In genomic region chr22:36238348-36239149, GRCh38 we compare ENCODE assay signal across 8 cellular contexts. TPM values are rescaled to one million over a fixed set of nuclear protein-coding genes. Genes with fewer than 3 reads are reported as not detected.
DNase-seq lines count a peak whose midpoint lies in the region; ATAC-seq, FAIRE-seq and TF ChIP-seq lines count a peak whose summit lies in the region.

No MANE protein-coding gene starts in this region.

- peaks cover 9% of the 10 kb centered on the region for H3K36me3 ChIP-seq in right atrium auricular region

- H3K36me3 Mint-ChIP-seq in CD4-positive, alpha-beta T cell (ENCODE audit: low read depth), result peaks cover 51% of the 10 kb centered on the region
- H3K36me3 Mint-ChIP-seq in activated T-helper 2 cell treated with anti-CD3 and anti-CD28 coated beads, Interferon-gamma antibody, Interleukin-2, Interleukin-4, amounts not matched to agents 10 μg/mL and 5 μg/mL and 100 μg/mL, durations not matched to agents 14 hours and 24 hours and 36 hours (ENCODE audit: low read depth), result peaks cover 51% of the 10 kb centered on the region

- peak overlapping the region; percentile 67 for H3K27ac ChIP-seq in CD4-positive, alpha-beta T cell (ENCODE audit: low read depth, low read length)
- peak overlapping the region; percentile 90 to 92 for H3K27ac ChIP-seq in right atrium auricular region
- H3K27ac ChIP-seq in skin epidermis, result peak overlapping the region; percentile 64 to 98 (median 91)

- CTCF ChIA-PET in CD4-positive, alpha-beta T cell (lab: Charles Lee), result interaction anchor here (0.6 to 2.6 kb wide), 14 partner anchors 10 to 272 kb away, joined by 3 to 11 read pairs (median 3); partner anchors contain the start of genes APOL1 and FOXRED2

- H3K4me1 Mint-ChIP-seq in CD4-positive, alpha-beta T cell (ENCODE audit: low read depth), result peaks cover 55% of the 10 kb centered on the region
- H3K4me1 Mint-ChIP-seq in activated T-helper 2 cell treated with anti-CD3 and anti-CD28 coated beads, Interferon-gamma antibody, Interleukin-2, Interleukin-4, amounts not matched to agents 10 μg/mL and 5 μg/mL and 100 μg/mL, durations not matched to agents 14 hours and 24 hours and 36 hours (ENCODE audit: low read depth), result peaks cover 42% of the 10 kb centered on the region

- H3K9me3 Mint-ChIP-seq in CD4-positive, alpha-beta T cell, result no peaks in the 10 kb centered on the region
- peaks cover 18% of the 10 kb centered on the region for H3K9me3 Mint-ChIP-seq in activated T-helper 2 cell treated with anti-CD3 and anti-CD28 coated beads, Interferon-gamma antibody, Interleukin-2, Interleukin-4, amounts not matched to agents 10 μg/mL and 5 μg/mL and 100 μg/mL, durations not matched to agents 14 hours and 24 hours and 36 hours

- POLR2A ChIA-PET in CD4-positive, alpha-beta T cell (lab: Charles Lee), result interaction anchor here (0.8 to 2.7 kb wide), 17 partner anchors 11 to 939 kb away, joined by 3 to 21 read pairs (median 4); partner anchors contain the start of genes APOL1, APOL3, EIF3D and FOXRED2

- intact Hi-C loops in CD4-positive, alpha-beta T cell (cut with DNase I, micrococcal nuclease), result loop anchor here in 1 of 2 experiments (5.0 kb wide), 1 partner anchor 39 kb away; no protein-coding TSS in a partner anchor
- intact Hi-C loops in activated T-helper 2 cell treated with anti-CD3 and anti-CD28 coated beads, Interferon-gamma antibody, Interleukin-2, Interleukin-4, amounts not matched to agents 10 μg/mL and 5 μg/mL and 100 μg/mL, durations not matched to agents 14 hours and 24 hours and 36 hours (cut with micrococcal nuclease), result loop anchor here (1.0 to 2.0 kb wide), 5 partner anchors 15 to 590 kb away; partner anchors contain the start of genes APOL1, APOL3 and APOL6

- peaks cover 0 to 54% of the 10 kb centered on the region in 2 donors for H3K4me1 ChIP-seq in right atrium auricular region

- H3K27me3 Mint-ChIP-seq in CD4-positive, alpha-beta T cell, result no peaks in the 10 kb centered on the region
- H3K27me3 Mint-ChIP-seq in activated T-helper 2 cell treated with anti-CD3 and anti-CD28 coated beads, Interferon-gamma antibody, Interleukin-2, Interleukin-4, amounts not matched to agents 10 μg/mL and 5 μg/mL and 100 μg/mL, durations not matched to agents 14 hours and 24 hours and 36 hours (ENCODE audit: low read depth), result no peaks in the 10 kb centered on the region

- H3K4me3 ChIP-seq in right atrium auricular region (peak overlapping the region; percentile 55 to 68), skin epidermis (peak overlapping the region; percentile 48 to 68 (median 57))

- no peaks in the 10 kb centered on the region for H3K27me3 ChIP-seq in CD4-positive, alpha-beta T cell (ENCODE audit: control insufficient read depth, insufficient read depth, low read length)
- H3K27me3 ChIP-seq in right atrium auricular region, result no peaks in the 10 kb centered on the region

- H3K4me3 Mint-ChIP-seq in CD4-positive, alpha-beta T cell, result peak overlapping the region; percentile 87
- peak overlapping the region; percentile 95 for H3K4me3 Mint-ChIP-seq in activated T-helper 2 cell treated with anti-CD3 and anti-CD28 coated beads, Interferon-gamma antibody, Interleukin-2, Interleukin-4, amounts not matched to agents 10 μg/mL and 5 μg/mL and 100 μg/mL, durations not matched to agents 14 hours and 24 hours and 36 hours (ENCODE audit: low read depth)

- no peaks in the 10 kb centered on the region for H3K9me3 ChIP-seq in CD4-positive, alpha-beta T cell (ENCODE audit: control insufficient read depth, low read length)
- no peaks in the 10 kb centered on the region for H3K9me3 ChIP-seq in right atrium auricular region

- TF ChIP-seq CTCF in CD4-positive, alpha-beta T cell (IDR thresholded peaks at IDR 0.05), result no peak
- TF ChIP-seq CTCF in right atrium auricular region (IDR thresholded peaks at IDR 0.05), result no peak

- peak overlapping the region; percentile 90 for H3K27ac Mint-ChIP-seq in CD4-positive, alpha-beta T cell
- peak overlapping the region; percentile 93 for H3K27ac Mint-ChIP-seq in activated T-helper 2 cell treated with anti-CD3 and anti-CD28 coated beads, Interferon-gamma antibody, Interleukin-2, Interleukin-4, amounts not matched to agents 10 μg/mL and 5 μg/mL and 100 μg/mL, durations not matched to agents 14 hours and 24 hours and 36 hours

- ATAC-seq in CD4-positive, alpha-beta T cell (ENCODE audit: poor library complexity), result no peak
- ATAC-seq in HG03159 (IDR thresholded peaks at IDR 0.05; ENCODE audit: unreplicated experiment), result peak; percentile 15

- no peak for FAIRE-seq in HTR-8/SVneo (lab: Jason Lieb, UNC)

- no peak for DNase-seq in CD4-positive, alpha-beta T cell
- no peak for DNase-seq in activated T-helper 2 cell treated with anti-CD3 and anti-CD28 coated beads, Interferon-gamma antibody, Interleukin-2, Interleukin-4, amounts not matched to agents 10 μg/mL and 5 μg/mL and 100 μg/mL, durations not matched to agents 14 hours and 24 hours and 36 hours (ENCODE audit: low spot score)
- no peak for DNase-seq in right atrium auricular region (ENCODE audit: low spot score)
- DNase-seq in DMS153 treated with DMSO at 0.1 percent for 48 hours (lab: John Stamatoyannopoulos, UW; ENCODE audit: unreplicated experiment), result no peak
- DNase-seq in NCI-H2107 (lab: John Stamatoyannopoulos, UW), result no peak
- DNase-seq in HTR-8/SVneo (ENCODE audit: insufficient read length, low spot score), result no peak

RNA-seq across cellular contexts. Expression of gene APOL2, which starts 0.8 kb away (rescaled TPM):
- total RNA-seq in CD4-positive, alpha-beta T cell, result 10 to 100 TPM; 17.8 to 21.8 TPM
- 54.7 and 55.4 TPM in 2 replicates for total RNA-seq in activated T-helper 2 cell treated with anti-CD3 and anti-CD28 coated beads, Interferon-gamma antibody, Interleukin-2, Interleukin-4, amounts not matched to agents 10 μg/mL and 5 μg/mL and 100 μg/mL, durations not matched to agents 14 hours and 24 hours and 36 hours
- 10 to 100 TPM; 25.4 to 25.7 TPM for total RNA-seq in right atrium auricular region

RNA-seq across cellular contexts. Expression of gene APOL1, which starts 14.4 kb away (rescaled TPM):
- 1 to 10 TPM; 6.4 to 7.3 TPM for total RNA-seq in CD4-positive, alpha-beta T cell
- total RNA-seq in activated T-helper 2 cell treated with anti-CD3 and anti-CD28 coated beads, Interferon-gamma antibody, Interleukin-2, Interleukin-4, amounts not matched to agents 10 μg/mL and 5 μg/mL and 100 μg/mL, durations not matched to agents 14 hours and 24 hours and 36 hours, result 28.5 and 31.5 TPM in 2 replicates
- 10 to 100 TPM; 10.7 to 18.1 TPM for total RNA-seq in right atrium auricular region

RNA-seq across cellular contexts. Expression of gene APOL4, which starts 36.9 kb away (rescaled TPM):
- not detected for total RNA-seq in CD4-positive, alpha-beta T cell
- 0.48 and 0.52 TPM in 2 replicates for total RNA-seq in activated T-helper 2 cell treated with anti-CD3 and anti-CD28 coated beads, Interferon-gamma antibody, Interleukin-2, Interleukin-4, amounts not matched to agents 10 μg/mL and 5 μg/mL and 100 μg/mL, durations not matched to agents 14 hours and 24 hours and 36 hours
- total RNA-seq in right atrium auricular region, result 1 to 10 TPM in 1 of 2 donors, under 1 TPM in 1; 0.24 to 2.1 TPM
